16 cellular contexts compared by ENCODE assay signal in the genomic region with DNA sequence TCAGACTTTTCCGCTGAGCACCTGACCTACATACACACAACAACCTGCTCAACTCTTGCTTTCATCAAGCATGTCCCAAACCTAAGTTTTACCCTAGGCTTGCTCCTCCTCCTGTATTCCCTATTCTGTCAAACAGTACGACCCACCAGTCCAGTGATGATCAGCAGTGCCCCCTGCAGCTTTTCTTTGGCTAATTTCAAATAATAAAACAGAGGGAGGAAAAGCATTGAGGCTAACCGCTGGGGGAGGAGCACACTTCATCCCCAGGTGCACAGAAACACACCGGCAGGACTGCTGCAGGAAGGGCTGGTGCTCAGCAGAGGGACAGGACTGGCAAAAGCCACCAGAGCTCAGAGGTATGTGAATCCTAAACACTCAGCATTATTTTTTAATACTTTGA.
"Had no signal": no experiment of that assay in that cellular context is flagged by ENCODE, and none has a peak within 500 bp of the region (broad histone marks: within the 10 kb centered on the region; RNA-seq: fewer than 3 reads in every experiment).

No MANE protein-coding gene starts in this region.

- H3K36me3 ChIP-seq: ovary had no signal

- H3K4me3 ChIP-seq: esophagus squamous epithelium, left lung, ovary, thoracic aorta had no signal

- DNase-seq: activated CD4-positive, alpha-beta T cell treated with anti-CD3 and anti-CD28 coated beads, Interleukin-2, amount 50 U/mL, for 48 hours; activated CD4-positive, CD25-positive, alpha-beta regulatory T cell treated with anti-CD3 and anti-CD28 coated beads, Interleukin-2, amount 50 U/mL, for 72 hours; activated CD8-positive, alpha-beta memory T cell treated with anti-CD3 and anti-CD28 coated beads, Interleukin-2, amount 10 ng/mL, durations not matched to agents 7 days and 5 days; activated effector memory CD4-positive, alpha-beta T cell treated with Interleukin-2 at 50 U/mL for 16 hours; activated T-cell treated with anti-CD3 and anti-CD28 coated beads, Interleukin-2, amount 50 U/mL, for 24 hours; amniotic stem cell; esophagus squamous epithelium; foreskin melanocyte; islet precursor cell; left lung; natural killer cell; ovary; stimulated activated CD4-positive, alpha-beta T cell treated with anti-CD3 and anti-CD28 coated beads, Interleukin-15, amount 100 ng/mL, for 24 hours; stimulated activated CD4-positive, alpha-beta T cell treated with anti-CD3 and anti-CD28 coated beads, Interleukin-4, amount 100 ng/mL, for 24 hours; stimulated activated naive CD8-positive, alpha-beta T cell treated with anti-CD3 and anti-CD28 coated beads, Interleukin-15, amount 100 ng/mL, for 72 hours had no signal

- H3K4me1 ChIP-seq: esophagus squamous epithelium, left lung had no signal

- H3K9me3 ChIP-seq: esophagus squamous epithelium, ovary, thoracic aorta had no signal

- H3K27ac ChIP-seq: esophagus squamous epithelium, left lung, ovary, thoracic aorta had no signal

- H3K27me3 ChIP-seq: esophagus squamous epithelium, left lung, ovary had no signal
